ENCODE assay signal across 1 cellular context in the genomic region with DNA sequence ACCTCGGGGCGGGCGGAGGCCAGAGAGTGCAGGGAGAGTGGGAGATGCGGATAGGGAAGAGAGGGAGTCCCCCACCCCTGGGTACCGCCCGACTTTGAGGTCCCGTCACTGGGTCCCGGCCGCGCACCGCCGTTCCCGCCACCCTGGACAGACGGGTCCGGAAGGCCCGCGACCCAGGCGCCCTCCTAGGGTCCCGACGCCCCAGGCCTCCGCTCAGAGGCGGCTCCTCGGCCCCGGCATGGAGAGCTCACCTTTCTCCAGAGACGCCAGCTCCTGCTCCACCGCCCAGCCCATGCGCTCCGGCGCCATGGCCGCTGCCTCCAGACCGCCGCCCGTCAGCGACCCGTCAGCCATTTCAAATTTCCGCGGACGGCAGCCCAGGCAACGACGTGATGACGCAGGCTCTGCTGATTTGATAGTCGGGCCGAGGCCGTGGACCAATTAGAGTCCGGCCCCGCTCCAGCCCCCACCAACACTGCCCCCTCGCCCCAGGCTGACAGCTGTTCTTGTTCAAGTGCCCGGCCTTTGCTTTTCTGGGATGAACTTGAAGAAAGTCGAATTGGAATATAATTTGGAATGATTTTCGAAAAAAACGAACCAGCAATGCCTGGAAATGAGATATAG.
A peak's percentile ranks its signal among the peaks of the same experiment; 100 is the strongest.
TF ChIP-seq lines count a peak whose summit lies in the region.

A gene with protein sequence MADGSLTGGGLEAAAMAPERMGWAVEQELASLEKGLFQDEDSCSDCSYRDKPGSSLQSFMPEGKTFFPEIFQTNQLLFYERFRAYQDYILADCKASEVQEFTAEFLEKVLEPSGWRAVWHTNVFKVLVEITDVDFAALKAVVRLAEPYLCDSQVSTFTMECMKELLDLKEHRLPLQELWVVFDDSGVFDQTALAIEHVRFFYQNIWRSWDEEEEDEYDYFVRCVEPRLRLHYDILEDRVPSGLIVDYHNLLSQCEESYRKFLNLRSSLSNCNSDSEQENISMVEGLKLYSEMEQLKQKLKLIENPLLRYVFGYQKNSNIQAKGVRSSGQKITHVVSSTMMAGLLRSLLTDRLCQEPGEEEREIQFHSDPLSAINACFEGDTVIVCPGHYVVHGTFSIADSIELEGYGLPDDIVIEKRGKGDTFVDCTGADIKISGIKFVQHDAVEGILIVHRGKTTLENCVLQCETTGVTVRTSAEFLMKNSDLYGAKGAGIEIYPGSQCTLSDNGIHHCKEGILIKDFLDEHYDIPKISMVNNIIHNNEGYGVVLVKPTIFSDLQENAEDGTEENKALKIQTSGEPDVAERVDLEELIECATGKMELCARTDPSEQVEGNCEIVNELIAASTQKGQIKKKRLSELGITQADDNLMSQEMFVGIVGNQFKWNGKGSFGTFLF (minus strand): TSS at position 374 of the 624 bp plus-strand sequence. CDS start 20 bp downstream, at position 354.

TF ChIP-seq in HEK293, 187 proteins besides CTCF, POLR2A, EP300 and RAD21 (continued from another document and continues in another):
- TF ChIP-seq, protein P1, sequence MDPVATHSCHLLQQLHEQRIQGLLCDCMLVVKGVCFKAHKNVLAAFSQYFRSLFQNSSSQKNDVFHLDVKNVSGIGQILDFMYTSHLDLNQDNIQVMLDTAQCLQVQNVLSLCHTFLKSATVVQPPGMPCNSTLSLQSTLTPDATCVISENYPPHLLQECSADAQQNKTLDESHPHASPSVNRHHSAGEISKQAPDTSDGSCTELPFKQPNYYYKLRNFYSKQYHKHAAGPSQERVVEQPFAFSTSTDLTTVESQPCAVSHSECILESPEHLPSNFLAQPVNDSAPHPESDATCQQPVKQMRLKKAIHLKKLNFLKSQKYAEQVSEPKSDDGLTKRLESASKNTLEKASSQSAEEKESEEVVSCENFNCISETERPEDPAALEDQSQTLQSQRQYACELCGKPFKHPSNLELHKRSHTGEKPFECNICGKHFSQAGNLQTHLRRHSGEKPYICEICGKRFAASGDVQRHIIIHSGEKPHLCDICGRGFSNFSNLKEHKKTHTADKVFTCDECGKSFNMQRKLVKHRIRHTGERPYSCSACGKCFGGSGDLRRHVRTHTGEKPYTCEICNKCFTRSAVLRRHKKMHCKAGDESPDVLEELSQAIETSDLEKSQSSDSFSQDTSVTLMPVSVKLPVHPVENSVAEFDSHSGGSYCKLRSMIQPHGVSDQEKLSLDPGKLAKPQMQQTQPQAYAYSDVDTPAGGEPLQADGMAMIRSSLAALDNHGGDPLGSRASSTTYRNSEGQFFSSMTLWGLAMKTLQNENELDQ (tag by site-specific recombination; IDR thresholded peaks at IDR 0.05; ENCODE audit: low read depth) = no peak
- TF ChIP-seq ZNF768 (tag by site-specific recombination; IDR thresholded peaks at IDR 0.05) (no peak), ZNF211 (tag by site-specific recombination; IDR thresholded peaks at IDR 0.05; ENCODE audit: low read depth) (no peak), KLF9 (tag by site-specific recombination; IDR thresholded peaks at IDR 0.05; ENCODE audit: low read depth) (no peak; the same call in 1 of the 2 replicates), ZNF660 (tag by site-specific recombination; IDR thresholded peaks at IDR 0.05) (peak; percentile 62; the same call in 1 of the 2 replicates), ZNF785 (tag by site-specific recombination; IDR thresholded peaks at IDR 0.05) (no peak), ZNF341 (tag by site-specific recombination; IDR thresholded peaks at IDR 0.05; ENCODE audit: low read depth) (no peak), ZNF777 (tag by site-specific recombination; IDR thresholded peaks at IDR 0.05; ENCODE audit: borderline replicate concordance) (peak; percentile 75; the same call in 1 of the 2 replicates), ZNF621 (tag by site-specific recombination; IDR thresholded peaks at IDR 0.05) (no peak), ZNF561 (tag by site-specific recombination; IDR thresholded peaks at IDR 0.05; ENCODE audit: borderline replicate concordance) (no peak), TRIM28 (IDR thresholded peaks at IDR 0.05; ENCODE audit: borderline replicate concordance, low read length) (no peak), ZNF654 (tag by site-specific recombination; IDR thresholded peaks at IDR 0.05; ENCODE audit: low read depth) (no peak), ZBTB1 (tag by site-specific recombination; IDR thresholded peaks at IDR 0.05) (no peak), ZNF311 (tag by site-specific recombination; IDR thresholded peaks at IDR 0.05; ENCODE audit: borderline replicate concordance) (no peak), ZNF514 (tag by site-specific recombination; IDR thresholded peaks at IDR 0.05) (no peak), ZNF335 (tag by site-specific recombination; conservative IDR thresholded peaks at IDR 0.05) (peak; percentile 90), ZNF529 (tag by site-specific recombination; IDR thresholded peaks at IDR 0.05; ENCODE audit: insufficient replicate concordance) (no peak), ZNF510 (tag by site-specific recombination; IDR thresholded peaks at IDR 0.05; ENCODE audit: insufficient replicate concordance) (no peak)
- TF ChIP-seq, protein P2, sequence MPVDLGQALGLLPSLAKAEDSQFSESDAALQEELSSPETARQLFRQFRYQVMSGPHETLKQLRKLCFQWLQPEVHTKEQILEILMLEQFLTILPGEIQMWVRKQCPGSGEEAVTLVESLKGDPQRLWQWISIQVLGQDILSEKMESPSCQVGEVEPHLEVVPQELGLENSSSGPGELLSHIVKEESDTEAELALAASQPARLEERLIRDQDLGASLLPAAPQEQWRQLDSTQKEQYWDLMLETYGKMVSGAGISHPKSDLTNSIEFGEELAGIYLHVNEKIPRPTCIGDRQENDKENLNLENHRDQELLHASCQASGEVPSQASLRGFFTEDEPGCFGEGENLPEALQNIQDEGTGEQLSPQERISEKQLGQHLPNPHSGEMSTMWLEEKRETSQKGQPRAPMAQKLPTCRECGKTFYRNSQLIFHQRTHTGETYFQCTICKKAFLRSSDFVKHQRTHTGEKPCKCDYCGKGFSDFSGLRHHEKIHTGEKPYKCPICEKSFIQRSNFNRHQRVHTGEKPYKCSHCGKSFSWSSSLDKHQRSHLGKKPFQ (tag by site-specific recombination; IDR thresholded peaks at IDR 0.05) = no peak
- TF ChIP-seq, protein P3, sequence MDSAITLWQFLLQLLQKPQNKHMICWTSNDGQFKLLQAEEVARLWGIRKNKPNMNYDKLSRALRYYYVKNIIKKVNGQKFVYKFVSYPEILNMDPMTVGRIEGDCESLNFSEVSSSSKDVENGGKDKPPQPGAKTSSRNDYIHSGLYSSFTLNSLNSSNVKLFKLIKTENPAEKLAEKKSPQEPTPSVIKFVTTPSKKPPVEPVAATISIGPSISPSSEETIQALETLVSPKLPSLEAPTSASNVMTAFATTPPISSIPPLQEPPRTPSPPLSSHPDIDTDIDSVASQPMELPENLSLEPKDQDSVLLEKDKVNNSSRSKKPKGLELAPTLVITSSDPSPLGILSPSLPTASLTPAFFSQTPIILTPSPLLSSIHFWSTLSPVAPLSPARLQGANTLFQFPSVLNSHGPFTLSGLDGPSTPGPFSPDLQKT (IDR thresholded peaks at IDR 0.05; ENCODE audit: borderline replicate concordance, low read depth, low read length) = no peak
- TF ChIP-seq, protein P4, sequence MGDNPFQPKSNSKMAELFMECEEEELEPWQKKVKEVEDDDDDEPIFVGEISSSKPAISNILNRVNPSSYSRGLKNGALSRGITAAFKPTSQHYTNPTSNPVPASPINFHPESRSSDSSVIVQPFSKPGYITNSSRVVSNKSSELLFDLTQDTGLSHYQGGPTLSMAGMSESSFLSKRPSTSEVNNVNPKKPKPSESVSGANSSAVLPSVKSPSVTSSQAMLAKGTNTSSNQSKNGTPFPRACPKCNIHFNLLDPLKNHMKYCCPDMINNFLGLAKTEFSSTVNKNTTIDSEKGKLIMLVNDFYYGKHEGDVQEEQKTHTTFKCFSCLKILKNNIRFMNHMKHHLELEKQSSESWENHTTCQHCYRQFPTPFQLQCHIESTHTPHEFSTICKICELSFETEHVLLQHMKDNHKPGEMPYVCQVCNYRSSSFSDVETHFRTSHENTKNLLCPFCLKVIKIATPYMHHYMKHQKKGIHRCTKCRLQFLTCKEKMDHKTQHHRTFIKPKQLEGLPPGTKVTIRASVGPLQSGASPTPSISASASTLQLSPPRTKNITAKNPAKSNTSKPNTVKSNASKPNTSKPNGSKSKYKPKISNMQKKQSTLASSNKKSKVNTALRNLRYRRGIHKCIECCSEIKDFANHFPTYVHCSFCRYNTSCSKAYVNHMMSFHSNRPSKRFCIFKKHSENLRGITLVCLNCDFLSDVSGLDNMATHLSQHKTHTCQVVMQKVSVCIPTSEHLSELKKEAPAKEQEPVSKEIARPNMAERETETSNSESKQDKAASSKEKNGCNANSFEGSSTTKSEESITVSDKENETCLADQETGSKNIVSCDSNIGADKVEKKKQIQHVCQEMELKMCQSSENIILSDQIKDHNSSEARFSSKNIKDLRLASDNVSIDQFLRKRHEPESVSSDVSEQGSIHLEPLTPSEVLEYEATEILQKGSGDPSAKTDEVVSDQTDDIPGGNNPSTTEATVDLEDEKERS (tag by site-specific recombination; IDR thresholded peaks at IDR 0.05) = no peak
- TF ChIP-seq, protein P5, sequence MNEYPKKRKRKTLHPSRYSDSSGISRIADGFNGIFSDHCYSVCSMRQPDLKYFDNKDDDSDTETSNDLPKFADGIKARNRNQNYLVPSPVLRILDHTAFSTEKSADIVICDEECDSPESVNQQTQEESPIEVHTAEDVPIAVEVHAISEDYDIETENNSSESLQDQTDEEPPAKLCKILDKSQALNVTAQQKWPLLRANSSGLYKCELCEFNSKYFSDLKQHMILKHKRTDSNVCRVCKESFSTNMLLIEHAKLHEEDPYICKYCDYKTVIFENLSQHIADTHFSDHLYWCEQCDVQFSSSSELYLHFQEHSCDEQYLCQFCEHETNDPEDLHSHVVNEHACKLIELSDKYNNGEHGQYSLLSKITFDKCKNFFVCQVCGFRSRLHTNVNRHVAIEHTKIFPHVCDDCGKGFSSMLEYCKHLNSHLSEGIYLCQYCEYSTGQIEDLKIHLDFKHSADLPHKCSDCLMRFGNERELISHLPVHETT (tag by site-specific recombination; IDR thresholded peaks at IDR 0.05) = 0 out of 2 replicates have a peak, but pooled peaks have one; percentile 38
- TF ChIP-seq, protein P6, sequence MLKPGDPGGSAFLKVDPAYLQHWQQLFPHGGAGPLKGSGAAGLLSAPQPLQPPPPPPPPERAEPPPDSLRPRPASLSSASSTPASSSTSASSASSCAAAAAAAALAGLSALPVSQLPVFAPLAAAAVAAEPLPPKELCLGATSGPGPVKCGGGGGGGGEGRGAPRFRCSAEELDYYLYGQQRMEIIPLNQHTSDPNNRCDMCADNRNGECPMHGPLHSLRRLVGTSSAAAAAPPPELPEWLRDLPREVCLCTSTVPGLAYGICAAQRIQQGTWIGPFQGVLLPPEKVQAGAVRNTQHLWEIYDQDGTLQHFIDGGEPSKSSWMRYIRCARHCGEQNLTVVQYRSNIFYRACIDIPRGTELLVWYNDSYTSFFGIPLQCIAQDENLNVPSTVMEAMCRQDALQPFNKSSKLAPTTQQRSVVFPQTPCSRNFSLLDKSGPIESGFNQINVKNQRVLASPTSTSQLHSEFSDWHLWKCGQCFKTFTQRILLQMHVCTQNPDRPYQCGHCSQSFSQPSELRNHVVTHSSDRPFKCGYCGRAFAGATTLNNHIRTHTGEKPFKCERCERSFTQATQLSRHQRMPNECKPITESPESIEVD (tag by site-specific recombination; IDR thresholded peaks at IDR 0.05) = no peak
- TF ChIP-seq, protein P7, sequence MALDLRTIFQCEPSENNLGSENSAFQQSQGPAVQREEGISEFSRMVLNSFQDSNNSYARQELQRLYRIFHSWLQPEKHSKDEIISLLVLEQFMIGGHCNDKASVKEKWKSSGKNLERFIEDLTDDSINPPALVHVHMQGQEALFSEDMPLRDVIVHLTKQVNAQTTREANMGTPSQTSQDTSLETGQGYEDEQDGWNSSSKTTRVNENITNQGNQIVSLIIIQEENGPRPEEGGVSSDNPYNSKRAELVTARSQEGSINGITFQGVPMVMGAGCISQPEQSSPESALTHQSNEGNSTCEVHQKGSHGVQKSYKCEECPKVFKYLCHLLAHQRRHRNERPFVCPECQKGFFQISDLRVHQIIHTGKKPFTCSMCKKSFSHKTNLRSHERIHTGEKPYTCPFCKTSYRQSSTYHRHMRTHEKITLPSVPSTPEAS (tag by site-specific recombination; IDR thresholded peaks at IDR 0.05) = no peak
- TF ChIP-seq, protein P8, sequence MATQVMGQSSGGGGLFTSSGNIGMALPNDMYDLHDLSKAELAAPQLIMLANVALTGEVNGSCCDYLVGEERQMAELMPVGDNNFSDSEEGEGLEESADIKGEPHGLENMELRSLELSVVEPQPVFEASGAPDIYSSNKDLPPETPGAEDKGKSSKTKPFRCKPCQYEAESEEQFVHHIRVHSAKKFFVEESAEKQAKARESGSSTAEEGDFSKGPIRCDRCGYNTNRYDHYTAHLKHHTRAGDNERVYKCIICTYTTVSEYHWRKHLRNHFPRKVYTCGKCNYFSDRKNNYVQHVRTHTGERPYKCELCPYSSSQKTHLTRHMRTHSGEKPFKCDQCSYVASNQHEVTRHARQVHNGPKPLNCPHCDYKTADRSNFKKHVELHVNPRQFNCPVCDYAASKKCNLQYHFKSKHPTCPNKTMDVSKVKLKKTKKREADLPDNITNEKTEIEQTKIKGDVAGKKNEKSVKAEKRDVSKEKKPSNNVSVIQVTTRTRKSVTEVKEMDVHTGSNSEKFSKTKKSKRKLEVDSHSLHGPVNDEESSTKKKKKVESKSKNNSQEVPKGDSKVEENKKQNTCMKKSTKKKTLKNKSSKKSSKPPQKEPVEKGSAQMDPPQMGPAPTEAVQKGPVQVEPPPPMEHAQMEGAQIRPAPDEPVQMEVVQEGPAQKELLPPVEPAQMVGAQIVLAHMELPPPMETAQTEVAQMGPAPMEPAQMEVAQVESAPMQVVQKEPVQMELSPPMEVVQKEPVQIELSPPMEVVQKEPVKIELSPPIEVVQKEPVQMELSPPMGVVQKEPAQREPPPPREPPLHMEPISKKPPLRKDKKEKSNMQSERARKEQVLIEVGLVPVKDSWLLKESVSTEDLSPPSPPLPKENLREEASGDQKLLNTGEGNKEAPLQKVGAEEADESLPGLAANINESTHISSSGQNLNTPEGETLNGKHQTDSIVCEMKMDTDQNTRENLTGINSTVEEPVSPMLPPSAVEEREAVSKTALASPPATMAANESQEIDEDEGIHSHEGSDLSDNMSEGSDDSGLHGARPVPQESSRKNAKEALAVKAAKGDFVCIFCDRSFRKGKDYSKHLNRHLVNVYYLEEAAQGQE (tag by site-specific recombination; IDR thresholded peaks at IDR 0.05) = 0 out of 2 replicates have a peak, but pooled peaks have one; percentile 9
- TF ChIP-seq, protein P9, sequence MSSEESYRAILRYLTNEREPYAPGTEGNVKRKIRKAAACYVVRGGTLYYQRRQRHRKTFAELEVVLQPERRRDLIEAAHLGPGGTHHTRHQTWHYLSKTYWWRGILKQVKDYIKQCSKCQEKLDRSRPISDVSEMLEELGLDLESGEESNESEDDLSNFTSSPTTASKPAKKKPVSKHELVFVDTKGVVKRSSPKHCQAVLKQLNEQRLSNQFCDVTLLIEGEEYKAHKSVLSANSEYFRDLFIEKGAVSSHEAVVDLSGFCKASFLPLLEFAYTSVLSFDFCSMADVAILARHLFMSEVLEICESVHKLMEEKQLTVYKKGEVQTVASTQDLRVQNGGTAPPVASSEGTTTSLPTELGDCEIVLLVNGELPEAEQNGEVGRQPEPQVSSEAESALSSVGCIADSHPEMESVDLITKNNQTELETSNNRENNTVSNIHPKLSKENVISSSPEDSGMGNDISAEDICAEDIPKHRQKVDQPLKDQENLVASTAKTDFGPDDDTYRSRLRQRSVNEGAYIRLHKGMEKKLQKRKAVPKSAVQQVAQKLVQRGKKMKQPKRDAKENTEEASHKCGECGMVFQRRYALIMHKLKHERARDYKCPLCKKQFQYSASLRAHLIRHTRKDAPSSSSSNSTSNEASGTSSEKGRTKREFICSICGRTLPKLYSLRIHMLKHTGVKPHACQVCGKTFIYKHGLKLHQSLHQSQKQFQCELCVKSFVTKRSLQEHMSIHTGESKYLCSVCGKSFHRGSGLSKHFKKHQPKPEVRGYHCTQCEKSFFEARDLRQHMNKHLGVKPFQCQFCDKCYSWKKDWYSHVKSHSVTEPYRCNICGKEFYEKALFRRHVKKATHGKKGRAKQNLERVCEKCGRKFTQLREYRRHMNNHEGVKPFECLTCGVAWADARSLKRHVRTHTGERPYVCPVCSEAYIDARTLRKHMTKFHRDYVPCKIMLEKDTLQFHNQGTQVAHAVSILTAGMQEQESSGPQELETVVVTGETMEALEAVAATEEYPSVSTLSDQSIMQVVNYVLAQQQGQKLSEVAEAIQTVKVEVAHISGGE (tag by site-specific recombination; conservative IDR thresholded peaks at IDR 0.05; ENCODE audit: low read depth) = peak; percentile 38; the same call in 1 of the 2 replicates
